In the genomic region with DNA sequence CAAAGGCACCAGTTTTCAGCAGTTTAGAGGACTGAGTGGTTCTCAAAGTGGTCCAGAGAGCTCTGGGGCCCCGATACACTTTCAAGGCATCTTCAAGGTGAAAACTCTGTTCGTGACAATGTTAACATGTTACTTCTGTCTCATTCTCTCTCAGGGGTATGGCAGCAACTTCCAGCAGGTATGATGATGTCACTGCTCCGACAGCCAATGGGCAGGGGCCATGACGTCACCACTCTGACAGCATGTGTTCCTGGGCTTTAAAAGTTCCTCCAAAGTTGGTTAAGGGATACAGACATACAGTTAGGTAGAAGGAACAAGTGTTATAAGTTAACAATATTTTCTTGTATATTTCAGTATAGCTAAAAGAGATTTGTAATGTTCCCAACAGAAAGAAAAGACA, we compare ENCODE assay signal across 15 cellular contexts.
DNase-seq lines count a peak whose midpoint lies in the region; ATAC-seq, FAIRE-seq and TF ChIP-seq lines count a peak whose summit lies in the region.
"Had no signal": no experiment of that assay in that cellular context is flagged by ENCODE, and none has a peak within 500 bp of the region (broad histone marks: within the 10 kb centered on the region; RNA-seq: fewer than 3 reads in every experiment).

No MANE protein-coding gene starts in this region.

- H3K4me3 ChIP-seq in K562 (no peak overlapping the region), lower lobe of right lung (no peak overlapping the region), tibial nerve (no peak overlapping the region)
- H3K4me3 ChIP-seq: BLaER1 treated with 17β-estradiol and CSF1 and Interleukin-3, amounts not matched to agents 10 nM and 100 nM; colonic mucosa had no signal

- TF ChIP-seq RAD21 in Ishikawa (IDR thresholded peaks at IDR 0.05; ENCODE audit: low read depth), result no peak
- TF ChIP-seq RAD21 in K562 (CRISPR knock-in tag; conservative IDR thresholded peaks at IDR 0.05 in 1 of 2, IDR thresholded peaks at IDR 0.05 in 1 of 2), result no peak

- ATAC-seq in K562 (no peak; the same call in 2 of the 3 replicates), lower lobe of right lung (no peak), GM21717 (IDR thresholded peaks at IDR 0.05; ENCODE audit: unreplicated experiment) (no peak), GM18907 (IDR thresholded peaks at IDR 0.05; ENCODE audit: unreplicated experiment) (no peak), SK-N-SH treated with all-trans-retinoic acid at 6 μM for 48 hours (no peak)

- in situ Hi-C loops in K562 (cut with MboI), result no loop called here

- no peaks in the 10 kb centered on the region for H4K20me1 ChIP-seq in K562 (replicated peaks; ENCODE audit: control insufficient read depth, insufficient read depth, low read length)
- H4K20me1 ChIP-seq: BLaER1 treated with 17β-estradiol and CSF1 and Interleukin-3, amounts not matched to agents 10 nM and 100 nM had no signal

- H3K9me1 ChIP-seq in K562 (ENCODE audit: control insufficient read depth, insufficient read depth, low read length), result no peaks in the 10 kb centered on the region

- H3K79me2 ChIP-seq in K562 (ENCODE audit: control insufficient read depth, insufficient read depth, low read length), result no peaks in the 10 kb centered on the region

- POLR2A ChIA-PET in K562 (lab: Yijun Ruan, JAX), result no interaction called here

- TF ChIP-seq EP300 in Ishikawa (IDR thresholded peaks at IDR 0.05; ENCODE audit: borderline replicate concordance) (no peak), K562 (IDR thresholded peaks at IDR 0.05; ENCODE audit: low read length) (no peak), tibial nerve (IDR thresholded peaks at IDR 0.05) (no peak)

- peak; percentile 6 to 36 (median 22) for DNase-seq in K562 (ENCODE audit: extremely low read depth in 1 of 4, low spot score in 3 of 4)
- no peak for DNase-seq in lower lobe of right lung
- no peak for DNase-seq in tibial nerve (ENCODE audit: low spot score in 2 of 2)
- no peak for DNase-seq in NCI-H146 (lab: John Stamatoyannopoulos, UW)
- DNase-seq: activated CD4-positive, alpha-beta memory T cell treated with anti-CD3 and anti-CD28 coated beads, Interleukin-2, amount 10 ng/mL, durations not matched to agents 7 days and 5 days; DND-41; NCI-H187 treated with DMSO at 0.1 percent for 48 hours; NCI-H510A; SK-N-SH had no signal

- intact Hi-C loops in K562 (cut with micrococcal nuclease), result no loop called here
- intact Hi-C loops in lower lobe of right lung (cut with DNase I), result no loop called here

- H3K36me3 ChIP-seq in K562 (ENCODE audit: control insufficient read depth, insufficient read depth, low read length) (no peaks in the 10 kb centered on the region), lower lobe of right lung (no peaks in the 10 kb centered on the region), tibial nerve (no peaks in the 10 kb centered on the region)
- H3K36me3 ChIP-seq: BLaER1 treated with 17β-estradiol and CSF1 and Interleukin-3, amounts not matched to agents 10 nM and 100 nM; colonic mucosa had no signal

- H2AFZ ChIP-seq in K562 (ENCODE audit: low read depth, low read length), result no peak overlapping the region

- H3K4me1 ChIP-seq in K562 (replicated peaks in 1 of 2; ENCODE audit: control insufficient read depth in 2 of 2, insufficient read depth in 2 of 2, low read length in 2 of 2), result peaks cover 0 to 9% of the 10 kb centered on the region in 2 experiments; a peak in 2 of 5 replicates
- peaks cover 47% of the 10 kb centered on the region for H3K4me1 ChIP-seq in lower lobe of right lung
- peaks cover 0 to 72% (median 36%) of the 10 kb centered on the region in 4 donors for H3K4me1 ChIP-seq in tibial nerve
- H3K4me1 ChIP-seq: colonic mucosa had no signal

- FAIRE-seq in K562 (lab: Jason Lieb, UNC), result no peak

- H3K9me3 ChIP-seq in K562 (replicated peaks; ENCODE audit: control insufficient read depth, insufficient read depth, low read depth, low read length), result no peaks in the 10 kb centered on the region
- no peaks in the 10 kb centered on the region for H3K9me3 ChIP-seq in lower lobe of right lung
- no peaks in the 10 kb centered on the region for H3K9me3 ChIP-seq in tibial nerve
- H3K9me3 ChIP-seq: BLaER1 treated with 17β-estradiol and CSF1 and Interleukin-3, amounts not matched to agents 10 nM and 100 nM; colonic mucosa; SK-N-SH had no signal

- no peak overlapping the region for H3K9ac ChIP-seq in K562 (ENCODE audit: insufficient read depth in 1 of 2, low read depth in 2 of 2, low read length in 2 of 2)
- H3K9ac ChIP-seq: BLaER1 treated with 17β-estradiol and CSF1 and Interleukin-3, amounts not matched to agents 10 nM and 100 nM; SK-N-SH had no signal

- TF ChIP-seq CTCF in K562 (IDR thresholded peaks at IDR 0.05 in 2 of 3, conservative IDR thresholded peaks at IDR 0.05 in 1 of 3; ENCODE audit: insufficient read depth in 2 of 3, low read depth in 1 of 3, low read length in 3 of 3), result no peak
- no peak for TF ChIP-seq CTCF in lower lobe of right lung (IDR thresholded peaks at IDR 0.05)
- no peak for TF ChIP-seq CTCF in tibial nerve (IDR thresholded peaks at IDR 0.05)

- H3K27me3 ChIP-seq in K562 (ENCODE audit: control insufficient read depth in 2 of 2, insufficient read depth in 2 of 2, low read length in 2 of 2) (peaks cover 5 to 35% of the 10 kb centered on the region in 2 experiments; a peak in 4 of 5 replicates), lower lobe of right lung (ENCODE audit: low read depth) (peaks cover 4% of the 10 kb centered on the region), tibial nerve (no peaks in the 10 kb centered on the region)

- CTCF ChIA-PET in K562 (lab: Yijun Ruan, JAX; ENCODE audit: low intra/inter-chr PET ratio), result no interaction called here

- H3K27ac ChIP-seq in K562 (ENCODE audit: extremely low read depth, low read depth, low read length) (no peak overlapping the region), lower lobe of right lung (peak overlapping the region; percentile 86), tibial nerve (peak overlapping the region; percentile 79 to 96 (median 91))
- H3K27ac ChIP-seq: BLaER1 treated with 17β-estradiol and CSF1 and Interleukin-3, amounts not matched to agents 10 nM and 100 nM; colonic mucosa had no signal

- TF ChIP-seq POLR2A in K562 (conservative IDR thresholded peaks at IDR 0.05) (no peak), tibial nerve (IDR thresholded peaks at IDR 0.05) (no peak)

- H3K4me2 ChIP-seq in K562 (ENCODE audit: insufficient read depth, low read length), result no peak overlapping the region
- H3K4me2 ChIP-seq: BLaER1 treated with 17β-estradiol and CSF1 and Interleukin-3, amounts not matched to agents 10 nM and 100 nM; SK-N-SH had no signal

- WGBS in K562 (ENCODE audit: insufficient coverage, low coverage, missing lambda C conversion rate), result 0% methylated on average over 3 of the region's 4 CpGs
- whole genome bisulfite sequencing in tibial nerve, 2 donors, result 83 to 84% methylated on average over 4 of the region's 4 CpGs

- BruUV-seq in K562 (replicated peaks; lab: Mats Ljungman, UMichigan), result no TSS peak

TF ChIP-seq in K562, 482 proteins besides CTCF, POLR2A, EP300 and RAD21 (continues in another document):
- TF ChIP-seq ATF1 (CRISPR knock-in tag; IDR thresholded peaks at IDR 0.05) (no peak), ATF1 (tag; IDR thresholded peaks at IDR 0.05) (peak; percentile 88), ATF7 (IDR thresholded peaks at IDR 0.05) (peak; percentile 93), YY1 (IDR thresholded peaks at IDR 0.05; ENCODE audit: borderline replicate concordance in 1 of 3, control insufficient read depth in 1 of 3, extremely low read depth in 1 of 3, insufficient read depth in 3 of 3, insufficient read length in 1 of 3, insufficient replicate concordance in 2 of 3, low read depth in 1 of 3, low read length in 2 of 3) (no peak), ZFP30 (CRISPR knock-in tag; IDR thresholded peaks at IDR 0.05; ENCODE audit: borderline replicate concordance) (no peak), ZNF57 (CRISPR knock-in tag; IDR thresholded peaks at IDR 0.05) (no peak), JUNB (CRISPR knock-in tag; conservative IDR thresholded peaks at IDR 0.05) (0 out of 2 replicates have a peak, but pooled peaks have one; percentile 33)
- TF ChIP-seq, protein P1, sequence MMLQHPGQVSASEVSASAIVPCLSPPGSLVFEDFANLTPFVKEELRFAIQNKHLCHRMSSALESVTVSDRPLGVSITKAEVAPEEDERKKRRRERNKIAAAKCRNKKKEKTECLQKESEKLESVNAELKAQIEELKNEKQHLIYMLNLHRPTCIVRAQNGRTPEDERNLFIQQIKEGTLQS (IDR thresholded peaks at IDR 0.05), result peak; percentile 91
- TF ChIP-seq, protein P1 (CRISPR knock-in tag; conservative IDR thresholded peaks at IDR 0.05), result no peak

TF ChIP-seq in SK-N-SH treated with all-trans-retinoic acid at 6 μM for 48 hours, 23 proteins besides CTCF, POLR2A, EP300 and RAD21 (continues in another document):
- TF ChIP-seq ZNF565 (CRISPR knock-in tag; conservative IDR thresholded peaks at IDR 0.05; ENCODE audit: low read depth) (no peak), GLIS3 (CRISPR knock-in tag; IDR thresholded peaks at IDR 0.05) (no peak), PPARA (CRISPR knock-in tag; IDR thresholded peaks at IDR 0.05; ENCODE audit: borderline replicate concordance) (no peak), TOX (CRISPR knock-in tag; IDR thresholded peaks at IDR 0.05; ENCODE audit: borderline replicate concordance) (no peak), OSR1 (CRISPR knock-in tag; IDR thresholded peaks at IDR 0.05) (no peak), ESRRG (CRISPR knock-in tag; IDR thresholded peaks at IDR 0.05) (no peak)

Comparison
In these comparisons a context has a peak if more than half of its experiments do, and no peak if none do; other contexts are left out.
1. DNase-seq: peak in K562 (4 of 4); none in lower lobe of right lung (single experiment), tibial nerve (0 of 2) and NCI-H146 (single experiment).